In the genomic region with DNA sequence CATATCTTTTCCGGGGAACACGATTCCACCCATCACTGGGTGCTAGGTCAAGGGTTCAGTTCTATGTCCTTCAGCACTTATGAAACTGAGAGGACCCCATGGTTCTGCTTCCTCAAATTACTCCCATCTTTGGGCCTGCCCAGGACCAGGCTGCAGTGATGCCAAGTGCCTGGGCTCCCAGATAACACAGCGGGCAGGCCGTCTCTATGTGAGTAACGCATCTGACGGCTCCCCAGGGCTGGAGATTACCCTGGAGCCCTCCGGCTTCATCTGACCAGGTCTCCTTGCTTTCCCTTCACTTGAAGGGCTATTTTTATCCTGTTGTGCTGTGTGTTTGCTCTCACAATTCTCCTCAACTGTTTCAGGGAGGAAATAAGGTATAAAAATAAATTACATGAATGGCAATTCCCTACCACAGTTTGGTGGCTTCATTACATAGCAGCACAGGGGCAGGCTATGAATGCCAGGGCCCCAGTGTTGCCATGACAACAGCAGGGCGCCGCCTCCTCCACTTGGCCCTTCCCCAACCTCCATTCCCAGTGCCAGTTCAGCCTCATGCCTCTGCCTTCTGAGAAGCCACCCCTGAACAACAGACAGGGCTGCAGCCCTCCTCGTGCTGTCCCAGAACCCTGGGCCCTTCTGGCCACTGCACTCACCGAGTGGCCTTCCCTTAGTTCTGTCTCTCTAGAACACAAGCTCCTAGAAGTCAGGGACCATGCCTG, we compare ENCODE assay signal across 1 cellular context.
TF ChIP-seq lines count a peak whose summit lies in the region.

No MANE protein-coding gene starts in this region.

TF ChIP-seq in IMR-90, 13 proteins besides CTCF, POLR2A, EP300 and RAD21:
- no peak for TF ChIP-seq NFE2L2 (IDR thresholded peaks at IDR 0.05; ENCODE audit: low read depth, low read length)
- TF ChIP-seq FOS (IDR thresholded peaks at IDR 0.05; ENCODE audit: low read depth, low read length): no peak
- TF ChIP-seq MAZ (IDR thresholded peaks at IDR 0.05; ENCODE audit: borderline replicate concordance, low read depth, low read length): no peak
- TF ChIP-seq CEBPB (IDR thresholded peaks at IDR 0.05; ENCODE audit: low read depth, low read length): no peak
- TF ChIP-seq CHD1 (IDR thresholded peaks at IDR 0.05; ENCODE audit: low read depth, low read length): no peak
- TF ChIP-seq, protein P1, sequence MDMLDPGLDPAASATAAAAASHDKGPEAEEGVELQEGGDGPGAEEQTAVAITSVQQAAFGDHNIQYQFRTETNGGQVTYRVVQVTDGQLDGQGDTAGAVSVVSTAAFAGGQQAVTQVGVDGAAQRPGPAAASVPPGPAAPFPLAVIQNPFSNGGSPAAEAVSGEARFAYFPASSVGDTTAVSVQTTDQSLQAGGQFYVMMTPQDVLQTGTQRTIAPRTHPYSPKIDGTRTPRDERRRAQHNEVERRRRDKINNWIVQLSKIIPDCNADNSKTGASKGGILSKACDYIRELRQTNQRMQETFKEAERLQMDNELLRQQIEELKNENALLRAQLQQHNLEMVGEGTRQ (IDR thresholded peaks at IDR 0.05; ENCODE audit: low read depth, low read length): no peak
- TF ChIP-seq MXI1 (IDR thresholded peaks at IDR 0.05; ENCODE audit: borderline replicate concordance, low read depth, low read length): no peak
- no peak for TF ChIP-seq SMC3 (IDR thresholded peaks at IDR 0.05; ENCODE audit: low read depth, low read length)
- no peak for TF ChIP-seq RCOR1 (IDR thresholded peaks at IDR 0.05; ENCODE audit: insufficient replicate concordance, low read length)
- no peak for TF ChIP-seq MAFK (IDR thresholded peaks at IDR 0.05; ENCODE audit: low read depth, low read length)
- TF ChIP-seq, protein P2, sequence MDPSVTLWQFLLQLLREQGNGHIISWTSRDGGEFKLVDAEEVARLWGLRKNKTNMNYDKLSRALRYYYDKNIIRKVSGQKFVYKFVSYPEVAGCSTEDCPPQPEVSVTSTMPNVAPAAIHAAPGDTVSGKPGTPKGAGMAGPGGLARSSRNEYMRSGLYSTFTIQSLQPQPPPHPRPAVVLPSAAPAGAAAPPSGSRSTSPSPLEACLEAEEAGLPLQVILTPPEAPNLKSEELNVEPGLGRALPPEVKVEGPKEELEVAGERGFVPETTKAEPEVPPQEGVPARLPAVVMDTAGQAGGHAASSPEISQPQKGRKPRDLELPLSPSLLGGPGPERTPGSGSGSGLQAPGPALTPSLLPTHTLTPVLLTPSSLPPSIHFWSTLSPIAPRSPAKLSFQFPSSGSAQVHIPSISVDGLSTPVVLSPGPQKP (IDR thresholded peaks at IDR 0.05; ENCODE audit: borderline replicate concordance, low read depth, low read length): no peak
- no peak for TF ChIP-seq BHLHE40 (IDR thresholded peaks at IDR 0.05; ENCODE audit: low read depth, low read length)
